Comparison of ENCODE assay signal across 18 cellular contexts in genomic region chr2:216299130-216299529, GRCh38.
A peak's percentile ranks its signal among the peaks of the same experiment; 100 is the strongest.
DNase-seq lines count a peak whose midpoint lies in the region; ATAC-seq and TF ChIP-seq lines count a peak whose summit lies in the region.
"Had no signal": no experiment of that assay in that cellular context is flagged by ENCODE, and none has a peak within 500 bp of the region (broad histone marks: within the 10 kb centered on the region; RNA-seq: fewer than 3 reads in every experiment).

No MANE protein-coding gene starts in this region.

- H3K36me3 ChIP-seq in SK-N-SH (replicated peaks in 1 of 2; ENCODE audit: control insufficient read depth in 1 of 2, insufficient read depth in 2 of 2, low read length in 1 of 2) = no peaks in the 10 kb centered on the region
- no peaks in the 10 kb centered on the region for H3K36me3 ChIP-seq in RWPE2 (ENCODE audit: low read depth)
- H3K36me3 ChIP-seq in fibroblast of lung (ENCODE audit: control insufficient read depth, insufficient read depth, low read length) = no peaks in the 10 kb centered on the region
- no peaks in the 10 kb centered on the region for H3K36me3 ChIP-seq in smooth muscle cell (ENCODE audit: low read depth)

- H3K4me1 ChIP-seq in SK-N-SH (ENCODE audit: control insufficient read depth in 1 of 2, insufficient read depth in 2 of 2, low read depth in 1 of 2, low read length in 1 of 2) (peaks cover 2 to 21% of the 10 kb centered on the region in 2 experiments; a peak in 2 of 4 replicates), RWPE2 (ENCODE audit: insufficient read depth, poor library complexity, severe bottlenecking) (peaks cover 14% of the 10 kb centered on the region), fibroblast of lung (ENCODE audit: control insufficient read depth, extremely low read depth, insufficient read depth, low read length) (peaks cover 11% of the 10 kb centered on the region), smooth muscle cell (ENCODE audit: low read depth) (no peaks in the 10 kb centered on the region)

- no peak for TF ChIP-seq CTCF in SK-N-SH (IDR thresholded peaks at IDR 0.05)
- no peak for TF ChIP-seq CTCF in RWPE2 (IDR thresholded peaks at IDR 0.05; ENCODE audit: poor library complexity, severe bottlenecking)
- no peak for TF ChIP-seq CTCF in fibroblast of lung (conservative IDR thresholded peaks at IDR 0.05 in 1 of 2, IDR thresholded peaks at IDR 0.05 in 1 of 2; ENCODE audit: low read depth in 1 of 2, low read length in 2 of 2)
- TF ChIP-seq CTCF in smooth muscle cell (IDR thresholded peaks at IDR 0.05; ENCODE audit: borderline replicate concordance, insufficient read depth, poor library complexity, severe bottlenecking) = no peak

- peak overlapping the region; percentile 60 for H3K4me2 ChIP-seq in SK-N-SH
- H3K4me2 ChIP-seq in fibroblast of lung (ENCODE audit: extremely low read depth, insufficient read depth, low read length) = no peak overlapping the region
- H3K4me2 ChIP-seq in smooth muscle cell = peak overlapping the region; percentile 3

- POLR2A ChIA-PET in SK-N-SH (lab: Yijun Ruan, JAX) = no interaction called here

- H3K9ac ChIP-seq in SK-N-SH (peak overlapping the region; percentile 38; the same call in 1 of the 2 replicates), fibroblast of lung (ENCODE audit: insufficient read depth, low read length) (no peak overlapping the region), smooth muscle cell (ENCODE audit: low read depth) (peak overlapping the region; percentile 7)

- peaks cover 49% of the 10 kb centered on the region; the same call in 1 of the 2 replicates for H3K79me2 ChIP-seq in SK-N-SH (ENCODE audit: insufficient read depth)
- no peaks in the 10 kb centered on the region for H3K79me2 ChIP-seq in fibroblast of lung (ENCODE audit: control insufficient read depth, insufficient read depth, low read length)
- H3K79me2 ChIP-seq in smooth muscle cell (ENCODE audit: low read depth) = no peaks in the 10 kb centered on the region

- 60% methylated on average over 1 of the region's 3 CpGs for WGBS in SK-N-SH (ENCODE audit: low lambda C conversion rate)
- 86% methylated on average over 3 of the region's 3 CpGs for WGBS in smooth muscle cell (ENCODE audit: low lambda C conversion rate)

- H3F3A ChIP-seq in SK-N-SH (replicated peaks; ENCODE audit: insufficient read depth) (peaks cover 22% of the 10 kb centered on the region), smooth muscle cell (ENCODE audit: low read depth) (no peaks in the 10 kb centered on the region)

- TF ChIP-seq EP300 in SK-N-SH (IDR thresholded peaks at IDR 0.05; ENCODE audit: borderline replicate concordance in 1 of 2, low read depth in 1 of 2, low read length in 1 of 2) = no peak

- H3K27me3 ChIP-seq in SK-N-SH (ENCODE audit: insufficient read depth) (no peaks in the 10 kb centered on the region), RWPE2 (ENCODE audit: insufficient read depth, poor library complexity, severe bottlenecking) (no peaks in the 10 kb centered on the region), fibroblast of lung (ENCODE audit: control insufficient read depth, insufficient read depth, low read length) (no peaks in the 10 kb centered on the region), smooth muscle cell (ENCODE audit: low read depth) (no peaks in the 10 kb centered on the region)

- CTCF ChIA-PET in SK-N-SH (lab: Yijun Ruan, JAX) = interaction anchor here (0.5 kb wide), 1 partner anchor 16 kb away, joined by 3 read pairs; no protein-coding TSS in a partner anchor

- no peak overlapping the region for H2AFZ ChIP-seq in SK-N-SH (ENCODE audit: low read depth)
- H2AFZ ChIP-seq in fibroblast of lung (ENCODE audit: low read length) = no peak overlapping the region
- no peak overlapping the region for H2AFZ ChIP-seq in smooth muscle cell (ENCODE audit: low read depth)

- H3K4me3 ChIP-seq in SK-N-SH (ENCODE audit: low read depth in 2 of 2, low read length in 1 of 2) (no peak overlapping the region), RWPE2 (ENCODE audit: severe bottlenecking) (no peak overlapping the region), fibroblast of lung (replicated peaks in 1 of 4; ENCODE audit: control extremely low read depth in 1 of 4, insufficient read depth in 1 of 4, low read depth in 3 of 4, low read length in 4 of 4) (no peak overlapping the region), smooth muscle cell (no peak overlapping the region)

- H3K9me2 ChIP-seq in SK-N-SH = no peaks in the 10 kb centered on the region

- TF ChIP-seq RAD21 in SK-N-SH (IDR thresholded peaks at IDR 0.05; ENCODE audit: low read length) = no peak

- H4K20me1 ChIP-seq in SK-N-SH (ENCODE audit: insufficient read depth) (no peaks in the 10 kb centered on the region), fibroblast of lung (ENCODE audit: control insufficient read depth, extremely low read depth, insufficient read depth, low read length) (no peaks in the 10 kb centered on the region), smooth muscle cell (ENCODE audit: low read depth) (no peaks in the 10 kb centered on the region)

- H3K9me3 ChIP-seq in SK-N-SH = no peaks in the 10 kb centered on the region
- no peaks in the 10 kb centered on the region for H3K9me3 ChIP-seq in RWPE2 (ENCODE audit: severe bottlenecking)
- no peaks in the 10 kb centered on the region for H3K9me3 ChIP-seq in fibroblast of lung (ENCODE audit: control insufficient read depth, insufficient read depth, low read depth, low read length)
- no peaks in the 10 kb centered on the region for H3K9me3 ChIP-seq in smooth muscle cell (replicated peaks; ENCODE audit: low read depth)

- H3K27ac ChIP-seq in SK-N-SH (ENCODE audit: low read depth in 2 of 2, low read length in 1 of 2) = peak overlapping the region in 1 of 2 experiments; percentile 75; a peak in 2 of 4 replicates
- H3K27ac ChIP-seq in RWPE2 (ENCODE audit: poor library complexity, severe bottlenecking) = peak overlapping the region; percentile 33
- peak overlapping the region; percentile 34 for H3K27ac ChIP-seq in fibroblast of lung (ENCODE audit: insufficient read depth, low read length)
- peak overlapping the region; percentile 52 for H3K27ac ChIP-seq in smooth muscle cell (ENCODE audit: low read depth)
- H3K27ac ChIP-seq: 22Rv1 had no signal

- ATAC-seq in SK-N-SH treated with all-trans-retinoic acid at 6 μM for 48 hours (no peak; the same call in 1 of the 3 replicates), RWPE2 (ENCODE audit: low read depth) (no peak)

- no peak for DNase-seq in SK-N-SH
- DNase-seq in RWPE2 (ENCODE audit: low spot score) = no peak
- DNase-seq in fibroblast of lung (ENCODE audit: low read depth in 2 of 2) = no peak
- DNase-seq in smooth muscle cell (lab: John Stamatoyannopoulos, UW; ENCODE audit: unreplicated experiment) = no peak
- no peak for DNase-seq in T-helper 9 cell
- DNase-seq in COLO829 (ENCODE audit: low spot score) = no peak
- DNase-seq in COLO668 (lab: John Stamatoyannopoulos, UW; ENCODE audit: unreplicated experiment) = no peak
- DNase-seq: CD4-positive, alpha-beta memory T cell; DMS53; Kasumi-1; NCI-H1092 treated with DMSO at 0.1 percent for 48 hours; NCI-H146; NCI-H2029 treated with DMSO at 0.1 percent for 48 hours; NCI-H446 treated with DMSO at 0.1 percent for 48 hours; NCI-H69; SIG-M5 had no signal

TF ChIP-seq in SK-N-SH, 30 proteins besides CTCF, POLR2A, EP300 and RAD21 (continues in another document):
- TF ChIP-seq, protein P1, sequence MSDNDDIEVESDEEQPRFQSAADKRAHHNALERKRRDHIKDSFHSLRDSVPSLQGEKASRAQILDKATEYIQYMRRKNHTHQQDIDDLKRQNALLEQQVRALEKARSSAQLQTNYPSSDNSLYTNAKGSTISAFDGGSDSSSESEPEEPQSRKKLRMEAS (IDR thresholded peaks at IDR 0.05; ENCODE audit: low read depth) = no peak
- TF ChIP-seq EZH2phosphoT487 (IDR thresholded peaks at IDR 0.05; ENCODE audit: borderline replicate concordance, low read depth) = no peak
- no peak for TF ChIP-seq SMC3 (IDR thresholded peaks at IDR 0.05; ENCODE audit: low read depth, low read length)
- no peak for TF ChIP-seq NRF1 (IDR thresholded peaks at IDR 0.05; ENCODE audit: low read depth, low read length)
- no peak for TF ChIP-seq JUND (IDR thresholded peaks at IDR 0.05)
- TF ChIP-seq, protein P2, sequence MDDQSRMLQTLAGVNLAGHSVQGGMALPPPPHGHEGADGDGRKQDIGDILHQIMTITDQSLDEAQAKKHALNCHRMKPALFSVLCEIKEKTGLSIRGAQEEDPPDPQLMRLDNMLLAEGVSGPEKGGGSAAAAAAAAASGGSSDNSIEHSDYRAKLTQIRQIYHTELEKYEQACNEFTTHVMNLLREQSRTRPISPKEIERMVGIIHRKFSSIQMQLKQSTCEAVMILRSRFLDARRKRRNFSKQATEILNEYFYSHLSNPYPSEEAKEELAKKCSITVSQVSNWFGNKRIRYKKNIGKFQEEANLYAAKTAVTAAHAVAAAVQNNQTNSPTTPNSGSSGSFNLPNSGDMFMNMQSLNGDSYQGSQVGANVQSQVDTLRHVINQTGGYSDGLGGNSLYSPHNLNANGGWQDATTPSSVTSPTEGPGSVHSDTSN (IDR thresholded peaks at IDR 0.05) = no peak
- no peak for TF ChIP-seq TEAD4 (IDR thresholded peaks at IDR 0.05; ENCODE audit: borderline replicate concordance, insufficient read depth)

TF ChIP-seq in SK-N-SH treated with all-trans-retinoic acid at 6 μM for 48 hours, 23 proteins besides CTCF, POLR2A, EP300 and RAD21 (continues in another document):
- TF ChIP-seq ZNF70 (CRISPR knock-in tag; IDR thresholded peaks at IDR 0.05) (no peak), PATZ1 (CRISPR knock-in tag; IDR thresholded peaks at IDR 0.05; ENCODE audit: borderline replicate concordance) (no peak), ISL1 (CRISPR knock-in tag; IDR thresholded peaks at IDR 0.05) (no peak), ESRRG (CRISPR knock-in tag; IDR thresholded peaks at IDR 0.05) (no peak)
